ENCODE assay signal across 24 cellular contexts in the genomic region with DNA sequence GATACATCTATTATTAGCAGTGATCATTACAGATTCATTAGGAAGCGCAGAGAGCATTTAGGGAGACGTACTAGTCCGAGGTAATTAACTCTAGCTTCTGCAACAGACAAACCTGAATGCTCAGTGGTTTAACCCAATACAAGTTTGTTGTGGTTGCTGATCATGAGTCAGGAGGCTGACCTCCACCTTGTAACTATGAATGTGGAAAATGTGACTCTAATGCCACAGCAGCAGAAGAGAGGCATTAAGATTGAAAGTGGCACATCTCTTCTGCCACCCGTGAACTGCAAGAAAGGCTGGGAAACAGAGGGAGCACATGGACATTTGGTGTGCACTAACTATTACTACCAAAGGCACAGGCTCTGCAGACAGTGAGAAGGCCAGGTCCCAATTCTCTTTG.
DNase-seq lines count a peak whose midpoint lies in the region; ATAC-seq, FAIRE-seq and TF ChIP-seq lines count a peak whose summit lies in the region.
"Had no signal": no experiment of that assay in that cellular context is flagged by ENCODE, and none has a peak within 500 bp of the region (broad histone marks: within the 10 kb centered on the region; RNA-seq: fewer than 3 reads in every experiment).

No MANE protein-coding gene starts in this region.

- TF ChIP-seq CTCF in kidney epithelial cell (IDR thresholded peaks at IDR 0.05; ENCODE audit: insufficient read depth, low read length, poor library complexity, severe bottlenecking) (no peak), upper lobe of left lung (IDR thresholded peaks at IDR 0.05) (no peak)

- no peak overlapping the region for H3K18ac ChIP-seq in mesendoderm (ENCODE audit: low read length)

- no peak overlapping the region for H2BK5ac ChIP-seq in mesendoderm (ENCODE audit: low read length)

- H4K5ac ChIP-seq in mesendoderm (ENCODE audit: low read length): no peak overlapping the region

- WGBS in upper lobe of left lung, 2 donors: 88 to 93% methylated on average over 4 of the region's 4 CpGs
- WGBS in mesendoderm (ENCODE audit: extremely low coverage, insufficient coverage, low lambda C conversion rate): no CpG with 5 or more reads among the region's 4 CpGs

- H3K27ac Mint-ChIP-seq in activated T-helper 17 cell treated with anti-CD3 and anti-CD28 coated beads, Interleukin-2, amount 50 U/mL, for 72 hours: no peak overlapping the region
- H3K27ac Mint-ChIP-seq: activated B cell treated with CpG ODN at 0.5 μM for 24 hours, H9, T-helper 17 cell had no signal

- H3K36me3 Mint-ChIP-seq in activated T-helper 17 cell treated with anti-CD3 and anti-CD28 coated beads, Interleukin-2, amount 50 U/mL, for 72 hours (ENCODE audit: low read depth): no peaks in the 10 kb centered on the region

- H3K36me3 ChIP-seq in kidney epithelial cell (ENCODE audit: control insufficient read depth, insufficient read depth, low read length) (no peaks in the 10 kb centered on the region), upper lobe of left lung (no peaks in the 10 kb centered on the region), mesendoderm (ENCODE audit: control insufficient read depth, insufficient read depth, low read length) (no peaks in the 10 kb centered on the region)
- H3K36me3 ChIP-seq: colonic mucosa, thyroid gland had no signal

- no peak overlapping the region for H2AK5ac ChIP-seq in mesendoderm (ENCODE audit: low read length)

- no peaks in the 10 kb centered on the region for H3K79me1 ChIP-seq in mesendoderm (ENCODE audit: low read length)

- no peak overlapping the region for H3K4me3 Mint-ChIP-seq in activated T-helper 17 cell treated with anti-CD3 and anti-CD28 coated beads, Interleukin-2, amount 50 U/mL, for 72 hours
- H3K4me3 Mint-ChIP-seq: activated B cell treated with CpG ODN at 0.5 μM for 24 hours, H9, neural crest cell, T-helper 17 cell had no signal

- no peak overlapping the region for H3K23ac ChIP-seq in mesendoderm (ENCODE audit: low read length)

- no peaks in the 10 kb centered on the region for H3K4me1 Mint-ChIP-seq in activated T-helper 17 cell treated with anti-CD3 and anti-CD28 coated beads, Interleukin-2, amount 50 U/mL, for 72 hours
- H3K4me1 Mint-ChIP-seq: activated B cell treated with CpG ODN at 0.5 μM for 24 hours, T-helper 17 cell had no signal

- H2BK15ac ChIP-seq in mesendoderm (replicated peaks; ENCODE audit: low read depth): no peak overlapping the region

- no peak overlapping the region for H3K4me2 ChIP-seq in mesendoderm (ENCODE audit: low read length)

- peak; percentile 80 for ATAC-seq in activated T-helper 17 cell treated with anti-CD3 and anti-CD28 coated beads, Interleukin-2, amount 50 U/mL, for 72 hours (replicated peaks)
- ATAC-seq in upper lobe of left lung (ENCODE audit: low FRiP score in 2 of 2): no peak
- ATAC-seq: left colon, T-helper 17 cell had no signal

- TF ChIP-seq POLR2A in GM12891 (IDR thresholded peaks at IDR 0.05; ENCODE audit: low read depth, low read length): no peak
- no peak for TF ChIP-seq POLR2A in upper lobe of left lung (IDR thresholded peaks at IDR 0.05)

- H3K27me3 ChIP-seq in kidney epithelial cell (ENCODE audit: control insufficient read depth, insufficient read depth, low read length) (no peaks in the 10 kb centered on the region), upper lobe of left lung (no peaks in the 10 kb centered on the region), mesendoderm (ENCODE audit: insufficient read depth, low read length, poor library complexity) (no peaks in the 10 kb centered on the region)
- H3K27me3 ChIP-seq: colonic mucosa, thyroid gland had no signal

- no peak overlapping the region for H3K27ac ChIP-seq in upper lobe of left lung
- H3K27ac ChIP-seq in mesendoderm (ENCODE audit: low read depth, low read length): no peak overlapping the region
- H3K27ac ChIP-seq: colonic mucosa, HL-60, thyroid gland had no signal

- no peak overlapping the region for H3K56ac ChIP-seq in mesendoderm (ENCODE audit: low read length)

- DNase-seq in AG08395 (ENCODE audit: low spot score) (peak; percentile 51), GM12891 (ENCODE audit: insufficient read length, low spot score) (no peak), kidney epithelial cell (ENCODE audit: low read depth) (peak; percentile 61), NCI-H1930 (lab: John Stamatoyannopoulos, UW) (no peak), NCI-H2081 (lab: John Stamatoyannopoulos, UW) (no peak), upper lobe of left lung (no peak), mesendoderm (no peak)
- DNase-seq: activated B cell treated with CpG ODN at 0.5 μM for 24 hours; activated CD8-positive, alpha-beta memory T cell treated with anti-CD3 and anti-CD28 coated beads for 24 hours; aorta; colonic mucosa; DND-41; H9; left colon; NCI-H1092; NCI-H510A treated with DMSO at 0.1 percent for 48 hours; SHP77 treated with DMSO at 0.1 percent for 48 hours; T-helper 17 cell; thyroid gland had no signal

- H2BK120ac ChIP-seq in mesendoderm (ENCODE audit: low read depth, low read length): no peak overlapping the region

- H4K8ac ChIP-seq in mesendoderm (ENCODE audit: low read depth, low read length): no peak overlapping the region

- no peaks in the 10 kb centered on the region for H3K9me3 ChIP-seq in upper lobe of left lung
- H3K9me3 ChIP-seq: colonic mucosa, thyroid gland had no signal

- no peaks in the 10 kb centered on the region for H3K79me2 ChIP-seq in mesendoderm (ENCODE audit: control insufficient read depth, insufficient read depth, low read length)

- H3K4me1 ChIP-seq in upper lobe of left lung (no peaks in the 10 kb centered on the region), mesendoderm (ENCODE audit: control insufficient read depth, low read depth, low read length) (no peaks in the 10 kb centered on the region)
- H3K4me1 ChIP-seq: colonic mucosa had no signal

- H3K4ac ChIP-seq in mesendoderm (ENCODE audit: low read depth, low read length): no peak overlapping the region

- peaks cover 5% of the 10 kb centered on the region for H3K27me3 Mint-ChIP-seq in activated T-helper 17 cell treated with anti-CD3 and anti-CD28 coated beads, Interleukin-2, amount 50 U/mL, for 72 hours
- H3K27me3 Mint-ChIP-seq: activated B cell treated with CpG ODN at 0.5 μM for 24 hours had no signal

- no peak overlapping the region for H3K9ac ChIP-seq in mesendoderm (ENCODE audit: low read length)

- no peak overlapping the region for H3K4me3 ChIP-seq in kidney epithelial cell (ENCODE audit: low read depth, low read length)
- no peak overlapping the region for H3K4me3 ChIP-seq in upper lobe of left lung
- H3K4me3 ChIP-seq in mesendoderm (ENCODE audit: low read length): no peak overlapping the region
- H3K4me3 ChIP-seq: colonic mucosa, thyroid gland had no signal

- peak; percentile 66 for FAIRE-seq in GM12891 (lab: Jason Lieb, UNC)
- FAIRE-seq: endometrium, frontal cortex had no signal

- H3K9me3 Mint-ChIP-seq in activated T-helper 17 cell treated with anti-CD3 and anti-CD28 coated beads, Interleukin-2, amount 50 U/mL, for 72 hours: no peaks in the 10 kb centered on the region
- H3K9me3 Mint-ChIP-seq: activated B cell treated with CpG ODN at 0.5 μM for 24 hours, H9, neural crest cell had no signal

- no peak for TF ChIP-seq EP300 in upper lobe of left lung (IDR thresholded peaks at IDR 0.05)

TF ChIP-seq in GM12891, 5 proteins besides CTCF, POLR2A, EP300 and RAD21:
- no peak for TF ChIP-seq SPI1 (IDR thresholded peaks at IDR 0.05; ENCODE audit: low read depth, low read length)

Comparison
In these comparisons a context has a peak if more than half of its experiments do, and no peak if none do; other contexts are left out.
1. DNase-seq: peak in AG08395 (single experiment) and kidney epithelial cell (single experiment); none in GM12891 (single experiment), NCI-H1930 (0 of 2), NCI-H2081 (0 of 2), upper lobe of left lung (0 of 2) and mesendoderm (single experiment).